13 cellular contexts compared by ENCODE assay signal in the genomic region with DNA sequence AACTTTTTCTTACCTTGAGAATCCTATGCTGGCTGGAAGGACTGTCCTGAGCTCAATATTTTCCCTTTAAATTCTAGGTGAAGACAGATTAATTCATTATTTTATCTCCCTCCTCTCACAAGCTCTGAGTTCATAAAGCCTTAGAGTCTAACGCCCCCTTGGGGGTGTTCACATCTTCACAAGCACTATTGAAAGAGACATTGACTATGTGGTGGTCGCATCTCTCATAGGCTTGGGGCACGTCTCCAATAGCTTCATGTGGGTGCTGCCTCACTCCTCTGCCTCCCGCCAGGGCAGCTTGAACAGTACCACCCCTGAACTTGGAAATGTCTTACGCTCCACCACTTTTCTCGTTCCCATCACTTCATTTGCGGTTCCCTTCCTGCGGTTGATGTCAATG.
DNase-seq lines count a peak whose midpoint lies in the region; TF ChIP-seq lines count a peak whose summit lies in the region.
"Had no signal": no experiment of that assay in that cellular context is flagged by ENCODE, and none has a peak within 500 bp of the region (broad histone marks: within the 10 kb centered on the region; RNA-seq: fewer than 3 reads in every experiment).

No MANE protein-coding gene starts in this region.

- H3K4me1 Mint-ChIP-seq in nephron: no peaks in the 10 kb centered on the region

- H3K36me3 Mint-ChIP-seq in nephron (ENCODE audit: low read depth): no peaks in the 10 kb centered on the region

- no peaks in the 10 kb centered on the region for H3K9me3 Mint-ChIP-seq in nephron

- H3K27ac Mint-ChIP-seq in nephron: no peak overlapping the region

- TF ChIP-seq CTCF in nephron (IDR thresholded peaks at IDR 0.05; ENCODE audit: unreplicated experiment in 3 of 3): peak in 2 of 3 experiments; percentile 20 to 39

- no peak overlapping the region for H3K4me3 Mint-ChIP-seq in nephron

- H3K4me1 ChIP-seq in Karpas-422 (ENCODE audit: low read length) (peaks cover 11% of the 10 kb centered on the region), adipocyte (ENCODE audit: control insufficient read depth, insufficient read depth, low read length) (no peaks in the 10 kb centered on the region)
- H3K4me1 ChIP-seq: A549, body of pancreas had no signal

- H3K36me3 ChIP-seq in Karpas-422 (ENCODE audit: insufficient read depth, low read length) (no peaks in the 10 kb centered on the region), adipocyte (ENCODE audit: control insufficient read depth, insufficient read depth, low read length, severe bottlenecking) (no peaks in the 10 kb centered on the region)

- H4K20me1 ChIP-seq in Karpas-422 (ENCODE audit: insufficient read depth, low read depth, low read length): no peaks in the 10 kb centered on the region

- H3K9me3 ChIP-seq in Karpas-422 (ENCODE audit: low read length) (no peaks in the 10 kb centered on the region), adipocyte (ENCODE audit: control insufficient read depth, low read length) (no peaks in the 10 kb centered on the region)
- H3K9me3 ChIP-seq: A549, body of pancreas had no signal

- no peak overlapping the region for H3K27ac ChIP-seq in Karpas-422 (ENCODE audit: low read length)
- H3K27ac ChIP-seq: A549, body of pancreas had no signal

- no peak overlapping the region for H2AFZ ChIP-seq in Karpas-422 (ENCODE audit: low read length)

- H3K27me3 Mint-ChIP-seq in nephron (ENCODE audit: low read depth): peaks cover 3% of the 10 kb centered on the region

- H3K9me2 ChIP-seq in Karpas-422 (replicated peaks; ENCODE audit: insufficient read depth, low read length): no peaks in the 10 kb centered on the region

- no peaks in the 10 kb centered on the region for H3K79me2 ChIP-seq in Karpas-422 (ENCODE audit: low read length)

- H3K27me3 ChIP-seq in Karpas-422 (ENCODE audit: low read length) (no peaks in the 10 kb centered on the region), adipocyte (replicated peaks; ENCODE audit: control insufficient read depth, insufficient read depth, low read length) (peaks cover 5% of the 10 kb centered on the region)
- H3K27me3 ChIP-seq: body of pancreas had no signal

- no peak overlapping the region for H3K4me2 ChIP-seq in Karpas-422 (ENCODE audit: low read depth, low read length, poor library complexity, severe bottlenecking)
- H3K4me2 ChIP-seq: A549 had no signal

- H3K4me3 ChIP-seq in Karpas-422 (ENCODE audit: low read length) (no peak overlapping the region), adipocyte (ENCODE audit: low read length) (no peak overlapping the region)
- H3K4me3 ChIP-seq: A549, body of pancreas had no signal

- DNase-seq in NCI-H1436 (lab: John Stamatoyannopoulos, UW): peak; percentile 49
- no peak for DNase-seq in NCI-H1436 treated with DMSO at 0.1 percent for 48 hours (lab: John Stamatoyannopoulos, UW)
- peak; percentile 78 for DNase-seq in Karpas-422
- peak; percentile 4 for DNase-seq in adipocyte (ENCODE audit: low read depth)
- DNase-seq in AG20443 (ENCODE audit: low spot score): no peak
- DNase-seq in T-helper 1 cell: no peak
- DNase-seq in activated T-cell treated with anti-CD3 and anti-CD28 coated beads, Interleukin-2, amount 50 U/mL, for 1 hour: no peak
- DNase-seq: body of pancreas; foreskin fibroblast; NCI-H2029 treated with DMSO at 0.1 percent for 48 hours; stimulated activated naive CD8-positive, alpha-beta T cell treated with anti-CD3 and anti-CD28 coated beads, Interleukin-15, Interleukin-2, amounts not matched to agents 100 U/mL and 50 U/mL, for 24 hours had no signal

- no peak overlapping the region for H3K9ac ChIP-seq in Karpas-422 (ENCODE audit: low read length)
- no peak overlapping the region for H3K9ac ChIP-seq in adipocyte (ENCODE audit: low read length)

Comparison
In these comparisons a context has a peak if more than half of its experiments do, and no peak if none do; other contexts are left out.
1. DNase-seq: peak in NCI-H1436 (single experiment), Karpas-422 (single experiment) and adipocyte (single experiment); none in NCI-H1436 treated with DMSO at 0.1 percent for 48 hours (single experiment), AG20443 (single experiment), T-helper 1 cell (0 of 5) and activated T-cell treated with anti-CD3 and anti-CD28 coated beads, Interleukin-2, amount 50 U/mL, for 1 hour (single experiment).